14 cellular contexts compared by ENCODE assay signal in genomic region chr4:113502476-113502875, GRCh38.
A peak's percentile ranks its signal among the peaks of the same experiment; 100 is the strongest.
DNase-seq lines count a peak whose midpoint lies in the region; ATAC-seq and TF ChIP-seq lines count a peak whose summit lies in the region.
"Had no signal": no experiment of that assay in that cellular context is flagged by ENCODE, and none has a peak within 500 bp of the region (broad histone marks: within the 10 kb centered on the region; RNA-seq: fewer than 3 reads in every experiment).

No MANE protein-coding gene starts in this region.

- DNase-seq in AG08396 (ENCODE audit: low spot score): peak; percentile 6
- peak; percentile 24 for DNase-seq in HCEC 1CT
- peak; percentile 91 for DNase-seq in mammary epithelial cell
- peak; percentile 40 for DNase-seq in iris pigment epithelial cell (ENCODE audit: low read depth)
- DNase-seq in spleen: no peak
- no peak for DNase-seq in hippocampal formation (lab: John Stamatoyannopoulos, UW)
- DNase-seq in uterus: no peak
- DNase-seq: activated effector memory CD4-positive, alpha-beta T cell treated with anti-CD3 and anti-CD28 coated beads, Interleukin-2, amount 50 U/mL, for 16 hours; natural killer cell; NCI-H2107; WERI-Rb-1 had no signal

- ATAC-seq in HG02981 (IDR thresholded peaks at IDR 0.05; ENCODE audit: unreplicated experiment): no peak
- ATAC-seq: natural killer cell, Panc1 had no signal

- H3K9me3 ChIP-seq in mammary epithelial cell (replicated peaks; ENCODE audit: insufficient read depth, low read length) (no peaks in the 10 kb centered on the region), spleen (no peaks in the 10 kb centered on the region), uterus (no peaks in the 10 kb centered on the region)

- TF ChIP-seq POLR2A in spleen (IDR thresholded peaks at IDR 0.05) (no peak), uterus (IDR thresholded peaks at IDR 0.05) (no peak)

- peak overlapping the region; percentile 75 for H3K27ac ChIP-seq in mammary epithelial cell (ENCODE audit: insufficient read depth, low read depth, low read length)
- H3K27ac ChIP-seq in spleen: peak overlapping the region in 1 of 8 donors; percentile 21
- no peak overlapping the region for H3K27ac ChIP-seq in uterus
- H3K27ac ChIP-seq: WERI-Rb-1 had no signal

- H3K9ac ChIP-seq in mammary epithelial cell (ENCODE audit: insufficient read depth, low read length): no peak overlapping the region

- CTCF ChIA-PET in mammary epithelial cell (lab: Charles Lee; ENCODE audit: low non-redundant PET): no interaction called here

- H3K4me2 ChIP-seq in mammary epithelial cell (ENCODE audit: insufficient read depth, low read depth, low read length): no peak overlapping the region

- peaks cover 7% of the 10 kb centered on the region for H3K4me1 ChIP-seq in mammary epithelial cell (ENCODE audit: insufficient read depth, low read length)
- no peaks in the 10 kb centered on the region for H3K4me1 ChIP-seq in spleen
- no peaks in the 10 kb centered on the region for H3K4me1 ChIP-seq in uterus

- no peak for TF ChIP-seq CTCF in mammary epithelial cell (conservative IDR thresholded peaks at IDR 0.05 in 1 of 2, IDR thresholded peaks at IDR 0.05 in 1 of 2; ENCODE audit: extremely low read depth in 1 of 2, insufficient read depth in 1 of 2, low read depth in 1 of 2, low read length in 2 of 2)
- no peak for TF ChIP-seq CTCF in spleen (IDR thresholded peaks at IDR 0.05 in 8 of 11, conservative IDR thresholded peaks at IDR 0.05 in 3 of 11)
- TF ChIP-seq CTCF in uterus (IDR thresholded peaks at IDR 0.05): no peak

- no peaks in the 10 kb centered on the region for H4K20me1 ChIP-seq in mammary epithelial cell (ENCODE audit: insufficient read depth, low read length)

- H3K36me3 ChIP-seq in mammary epithelial cell (ENCODE audit: insufficient read depth, low read length): peaks cover 1% of the 10 kb centered on the region
- peaks cover 0 to 57% (median 5%) of the 10 kb centered on the region in 6 donors for H3K36me3 ChIP-seq in spleen
- H3K36me3 ChIP-seq in uterus: no peaks in the 10 kb centered on the region
- H3K36me3 ChIP-seq: WERI-Rb-1 had no signal

- no TSS peak for BruUV-seq in mammary epithelial cell (replicated peaks; lab: Mats Ljungman, UMichigan)

- intact Hi-C loops in mammary epithelial cell (cut with micrococcal nuclease): no loop called here
- intact Hi-C loops in spleen (cut with DNase I; ENCODE audit: low total_unique reads): no loop called here
- intact Hi-C loops in uterus (cut with DNase I; ENCODE audit: low total_unique reads): no loop called here

- H3K27me3 ChIP-seq in mammary epithelial cell (ENCODE audit: insufficient read depth, low read length) (no peaks in the 10 kb centered on the region), spleen (replicated peaks in 1 of 7) (no peaks in the 10 kb centered on the region), uterus (no peaks in the 10 kb centered on the region)

- in situ Hi-C loops in mammary epithelial cell (cut with MboI; ENCODE audit: low sequenced_read_pairs in 2 of 2): no loop called here

- dilution Hi-C loops in mammary epithelial cell (cut with HindIII; ENCODE audit: low sequenced_read_pairs): no loop called here

- H3K4me3 ChIP-seq in mammary epithelial cell (replicated peaks in 1 of 3; ENCODE audit: insufficient read depth in 1 of 3, low read depth in 2 of 3, low read length in 3 of 3): no peak overlapping the region
- H3K4me3 ChIP-seq in spleen: no peak overlapping the region
- H3K4me3 ChIP-seq in uterus: no peak overlapping the region
- H3K4me3 ChIP-seq: lung had no signal

- no peaks in the 10 kb centered on the region for H3K79me2 ChIP-seq in mammary epithelial cell (ENCODE audit: insufficient read depth, low read length)

- no peak overlapping the region for H2AFZ ChIP-seq in mammary epithelial cell (ENCODE audit: low read depth, low read length)

- 100% methylated on average over 1 of the region's 1 CpG for WGBS in mammary epithelial cell (ENCODE audit: low coverage, missing lambda C conversion rate)
- 78 to 94% (median 89%) methylated on average over 1 of the region's 1 CpG for WGBS in spleen, 5 donors

Comparison
In these comparisons a context has a peak if more than half of its experiments do, and no peak if none do; other contexts are left out.
1. DNase-seq: peak in AG08396 (single experiment), HCEC 1CT (single experiment), mammary epithelial cell (single experiment) and iris pigment epithelial cell (single experiment); none in spleen (single experiment), hippocampal formation (0 of 2) and uterus (0 of 2).